18 cellular contexts compared by ENCODE assay signal in the genomic region with DNA sequence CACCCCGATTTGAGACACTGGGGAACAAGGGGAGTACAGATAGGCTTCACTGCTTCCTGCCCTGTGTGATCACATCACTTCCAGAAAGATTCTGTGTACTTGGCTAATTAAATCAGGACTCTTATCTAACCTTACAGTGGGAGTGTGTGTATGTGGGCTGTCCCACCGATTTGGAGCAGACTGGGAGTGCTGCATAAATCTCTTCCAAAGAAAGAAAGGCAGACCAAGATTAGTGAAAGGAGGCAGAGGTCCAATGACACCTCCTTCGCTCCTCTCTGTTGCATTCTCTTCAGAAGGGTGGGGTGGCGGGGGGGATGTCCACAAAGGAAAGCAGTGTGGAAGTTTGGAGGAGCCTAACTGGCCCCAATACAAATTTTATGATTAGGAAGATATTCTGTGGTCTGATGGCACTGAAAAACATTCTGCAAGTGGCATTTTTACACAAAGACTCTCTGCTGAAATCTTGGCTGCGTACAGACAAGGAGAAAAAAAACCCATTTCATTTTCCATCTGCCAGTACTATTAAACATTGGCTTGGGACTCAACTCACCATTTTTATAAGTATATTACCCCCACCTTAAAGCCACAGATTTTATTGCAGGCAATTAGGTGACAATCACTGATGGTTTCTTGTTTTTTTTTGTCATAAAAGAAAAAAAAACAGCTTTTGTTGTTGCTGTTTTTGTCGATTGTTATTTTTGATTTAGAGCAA.
DNase-seq lines count a peak whose midpoint lies in the region; ATAC-seq and TF ChIP-seq lines count a peak whose summit lies in the region.
"Had no signal": no experiment of that assay in that cellular context is flagged by ENCODE, and none has a peak within 500 bp of the region (broad histone marks: within the 10 kb centered on the region; RNA-seq: fewer than 3 reads in every experiment).

No MANE protein-coding gene starts in this region.

- intact Hi-C loops in head of caudate nucleus (cut with DNase I) = no loop called here

- H3K27me3 Mint-ChIP-seq in neural progenitor cell (ENCODE audit: insufficient read depth, low read depth) = peaks cover 2% of the 10 kb centered on the region
- H3K27me3 Mint-ChIP-seq in activated naive CD8-positive, alpha-beta T cell treated with anti-CD3 and anti-CD28 coated beads for 36 hours = peaks cover 6% of the 10 kb centered on the region
- H3K27me3 Mint-ChIP-seq in effector memory CD8-positive, alpha-beta T cell = peaks cover 37 to 67% of the 10 kb centered on the region in 2 donors
- peaks cover 9% of the 10 kb centered on the region for H3K27me3 Mint-ChIP-seq in activated T-cell treated with anti-CD3 and anti-CD28 coated beads, Interleukin-2, amount 50 U/mL, for 72 hours (ENCODE audit: low read depth)

- H2AFZ ChIP-seq in neural progenitor cell (replicated peaks) = peak overlapping the region; percentile 40

- H3K36me3 ChIP-seq in BLaER1 (no peaks in the 10 kb centered on the region), neural progenitor cell (no peaks in the 10 kb centered on the region)

- H3K4me2 ChIP-seq in BLaER1 (peak overlapping the region; percentile 45; the same call in 1 of the 2 replicates), neural progenitor cell (no peak overlapping the region)

- H3K79me2 ChIP-seq in neural progenitor cell (ENCODE audit: low read depth) = no peaks in the 10 kb centered on the region

- no peak overlapping the region for H3K4me3 Mint-ChIP-seq in neural progenitor cell
- H3K4me3 Mint-ChIP-seq in activated naive CD8-positive, alpha-beta T cell treated with anti-CD3 and anti-CD28 coated beads for 36 hours = no peak overlapping the region
- no peak overlapping the region for H3K4me3 Mint-ChIP-seq in effector memory CD8-positive, alpha-beta T cell
- no peak overlapping the region for H3K4me3 Mint-ChIP-seq in activated T-cell treated with anti-CD3 and anti-CD28 coated beads, Interleukin-2, amount 50 U/mL, for 72 hours

- H3F3A ChIP-seq in neural progenitor cell (ENCODE audit: low read depth) = no peaks in the 10 kb centered on the region

- no peaks in the 10 kb centered on the region for H3K4me1 Mint-ChIP-seq in neural progenitor cell
- no peaks in the 10 kb centered on the region for H3K4me1 Mint-ChIP-seq in activated naive CD8-positive, alpha-beta T cell treated with anti-CD3 and anti-CD28 coated beads for 36 hours
- H3K4me1 Mint-ChIP-seq in effector memory CD8-positive, alpha-beta T cell (ENCODE audit: low read depth in 2 of 2) = no peaks in the 10 kb centered on the region
- H3K4me1 Mint-ChIP-seq in activated T-cell treated with anti-CD3 and anti-CD28 coated beads, Interleukin-2, amount 50 U/mL, for 72 hours (ENCODE audit: low read depth) = no peaks in the 10 kb centered on the region
- H3K4me1 Mint-ChIP-seq: IgD-negative memory B cell had no signal

- H4K20me1 ChIP-seq in BLaER1 = no peaks in the 10 kb centered on the region
- no peaks in the 10 kb centered on the region for H4K20me1 ChIP-seq in neural progenitor cell (ENCODE audit: low read depth)

- H3K4me3 ChIP-seq in BLaER1 (no peak overlapping the region), neural progenitor cell (no peak overlapping the region)
- H3K4me3 ChIP-seq: SK-N-MC had no signal

- no peaks in the 10 kb centered on the region for H3K9me3 Mint-ChIP-seq in neural progenitor cell
- no peaks in the 10 kb centered on the region for H3K9me3 Mint-ChIP-seq in activated naive CD8-positive, alpha-beta T cell treated with anti-CD3 and anti-CD28 coated beads for 36 hours
- no peaks in the 10 kb centered on the region for H3K9me3 Mint-ChIP-seq in effector memory CD8-positive, alpha-beta T cell
- no peaks in the 10 kb centered on the region for H3K9me3 Mint-ChIP-seq in activated T-cell treated with anti-CD3 and anti-CD28 coated beads, Interleukin-2, amount 50 U/mL, for 72 hours

- ATAC-seq in HG02938 (IDR thresholded peaks at IDR 0.05; ENCODE audit: unreplicated experiment) = no peak
- ATAC-seq in effector memory CD8-positive, alpha-beta T cell (replicated peaks) = no peak
- no peak for ATAC-seq in activated T-cell treated with anti-CD3 and anti-CD28 coated beads, Interleukin-2, amount 50 U/mL, for 72 hours (replicated peaks in 1 of 2)
- ATAC-seq: Panc1 had no signal

- no peak overlapping the region for H3K9ac ChIP-seq in BLaER1
- no peak overlapping the region for H3K9ac ChIP-seq in neural progenitor cell

- TF ChIP-seq CTCF in neural progenitor cell (IDR thresholded peaks at IDR 0.05) = no peak

- H3K9me3 ChIP-seq in BLaER1 (no peaks in the 10 kb centered on the region), neural progenitor cell (ENCODE audit: low read depth) (no peaks in the 10 kb centered on the region)

- H3K4me1 ChIP-seq in BLaER1 = peaks cover 8% of the 10 kb centered on the region
- H3K4me1 ChIP-seq in neural progenitor cell = no peaks in the 10 kb centered on the region

- peak; percentile 41 for DNase-seq in LoVo (ENCODE audit: low spot score)
- DNase-seq in head of caudate nucleus = peak in 24 of 42 donors; percentile 5 to 74 (median 35)
- DNase-seq in neural progenitor cell (ENCODE audit: low spot score) = no peak
- no peak for DNase-seq in activated naive CD8-positive, alpha-beta T cell treated with anti-CD3 and anti-CD28 coated beads for 36 hours
- no peak for DNase-seq in effector memory CD8-positive, alpha-beta T cell
- DNase-seq in activated T-cell treated with anti-CD3 and anti-CD28 coated beads, Interleukin-2, amount 50 U/mL, for 72 hours = no peak
- DNase-seq: H7, Kasumi-1, NCI-H1417 treated with DMSO at 0.1 percent for 48 hours, NCI-H1930, NCI-H510A, NCI-H774 had no signal

- H3K27ac ChIP-seq in BLaER1 (no peak overlapping the region), neural progenitor cell (no peak overlapping the region)
- H3K27ac ChIP-seq: C4-2B, SK-N-MC had no signal

- no peaks in the 10 kb centered on the region for H3K27me3 ChIP-seq in BLaER1
- no peaks in the 10 kb centered on the region for H3K27me3 ChIP-seq in neural progenitor cell

- H3K36me3 Mint-ChIP-seq in neural progenitor cell = no peaks in the 10 kb centered on the region
- H3K36me3 Mint-ChIP-seq in activated naive CD8-positive, alpha-beta T cell treated with anti-CD3 and anti-CD28 coated beads for 36 hours = no peaks in the 10 kb centered on the region
- H3K36me3 Mint-ChIP-seq in effector memory CD8-positive, alpha-beta T cell (ENCODE audit: insufficient read depth) = no peaks in the 10 kb centered on the region
- no peaks in the 10 kb centered on the region for H3K36me3 Mint-ChIP-seq in activated T-cell treated with anti-CD3 and anti-CD28 coated beads, Interleukin-2, amount 50 U/mL, for 72 hours (ENCODE audit: insufficient read depth in 2 of 2)

- H3K27ac Mint-ChIP-seq in neural progenitor cell = no peak overlapping the region
- H3K27ac Mint-ChIP-seq in activated naive CD8-positive, alpha-beta T cell treated with anti-CD3 and anti-CD28 coated beads for 36 hours = no peak overlapping the region
- no peak overlapping the region for H3K27ac Mint-ChIP-seq in effector memory CD8-positive, alpha-beta T cell
- H3K27ac Mint-ChIP-seq in activated T-cell treated with anti-CD3 and anti-CD28 coated beads, Interleukin-2, amount 50 U/mL, for 72 hours = no peak overlapping the region
- H3K27ac Mint-ChIP-seq: IgD-negative memory B cell had no signal

Comparison
In these comparisons a context has a peak if more than half of its experiments do, and no peak if none do; other contexts are left out.
1. DNase-seq: peak in LoVo (single experiment) and head of caudate nucleus (24 of 42); none in neural progenitor cell (single experiment), activated naive CD8-positive, alpha-beta T cell treated with anti-CD3 and anti-CD28 coated beads for 36 hours (single experiment), effector memory CD8-positive, alpha-beta T cell (0 of 3) and activated T-cell treated with anti-CD3 and anti-CD28 coated beads, Interleukin-2, amount 50 U/mL, for 72 hours (0 of 2).